Comparison of ENCODE assay signal across 2 cellular contexts in the genomic region with DNA sequence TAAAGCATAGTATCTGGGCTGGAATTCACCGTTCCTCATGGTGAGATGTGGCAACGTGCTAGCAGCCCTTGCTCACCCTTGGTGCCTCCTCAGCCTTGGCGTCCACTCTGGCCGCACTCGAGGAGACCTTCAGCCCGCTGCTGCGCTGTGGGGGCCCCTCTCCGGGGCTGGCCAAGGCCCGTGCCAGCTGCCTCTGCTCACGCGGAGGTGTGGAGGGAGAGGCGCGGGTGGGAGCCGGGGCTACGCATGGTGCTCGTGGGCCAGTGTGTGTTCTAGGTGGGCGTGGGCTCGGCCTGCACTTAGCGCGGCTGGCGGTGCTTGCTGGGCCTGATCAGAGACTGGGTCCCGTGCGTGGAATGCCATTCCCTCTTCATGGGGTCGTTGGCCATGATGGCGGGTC.
TF ChIP-seq lines count a peak whose summit lies in the region.

No MANE protein-coding gene starts in this region.

TF ChIP-seq in GM23338, 12 proteins besides CTCF, POLR2A, EP300 and RAD21:
- no peak for TF ChIP-seq NANOG (IDR thresholded peaks at IDR 0.05; ENCODE audit: borderline replicate concordance)
- TF ChIP-seq, protein P1, sequence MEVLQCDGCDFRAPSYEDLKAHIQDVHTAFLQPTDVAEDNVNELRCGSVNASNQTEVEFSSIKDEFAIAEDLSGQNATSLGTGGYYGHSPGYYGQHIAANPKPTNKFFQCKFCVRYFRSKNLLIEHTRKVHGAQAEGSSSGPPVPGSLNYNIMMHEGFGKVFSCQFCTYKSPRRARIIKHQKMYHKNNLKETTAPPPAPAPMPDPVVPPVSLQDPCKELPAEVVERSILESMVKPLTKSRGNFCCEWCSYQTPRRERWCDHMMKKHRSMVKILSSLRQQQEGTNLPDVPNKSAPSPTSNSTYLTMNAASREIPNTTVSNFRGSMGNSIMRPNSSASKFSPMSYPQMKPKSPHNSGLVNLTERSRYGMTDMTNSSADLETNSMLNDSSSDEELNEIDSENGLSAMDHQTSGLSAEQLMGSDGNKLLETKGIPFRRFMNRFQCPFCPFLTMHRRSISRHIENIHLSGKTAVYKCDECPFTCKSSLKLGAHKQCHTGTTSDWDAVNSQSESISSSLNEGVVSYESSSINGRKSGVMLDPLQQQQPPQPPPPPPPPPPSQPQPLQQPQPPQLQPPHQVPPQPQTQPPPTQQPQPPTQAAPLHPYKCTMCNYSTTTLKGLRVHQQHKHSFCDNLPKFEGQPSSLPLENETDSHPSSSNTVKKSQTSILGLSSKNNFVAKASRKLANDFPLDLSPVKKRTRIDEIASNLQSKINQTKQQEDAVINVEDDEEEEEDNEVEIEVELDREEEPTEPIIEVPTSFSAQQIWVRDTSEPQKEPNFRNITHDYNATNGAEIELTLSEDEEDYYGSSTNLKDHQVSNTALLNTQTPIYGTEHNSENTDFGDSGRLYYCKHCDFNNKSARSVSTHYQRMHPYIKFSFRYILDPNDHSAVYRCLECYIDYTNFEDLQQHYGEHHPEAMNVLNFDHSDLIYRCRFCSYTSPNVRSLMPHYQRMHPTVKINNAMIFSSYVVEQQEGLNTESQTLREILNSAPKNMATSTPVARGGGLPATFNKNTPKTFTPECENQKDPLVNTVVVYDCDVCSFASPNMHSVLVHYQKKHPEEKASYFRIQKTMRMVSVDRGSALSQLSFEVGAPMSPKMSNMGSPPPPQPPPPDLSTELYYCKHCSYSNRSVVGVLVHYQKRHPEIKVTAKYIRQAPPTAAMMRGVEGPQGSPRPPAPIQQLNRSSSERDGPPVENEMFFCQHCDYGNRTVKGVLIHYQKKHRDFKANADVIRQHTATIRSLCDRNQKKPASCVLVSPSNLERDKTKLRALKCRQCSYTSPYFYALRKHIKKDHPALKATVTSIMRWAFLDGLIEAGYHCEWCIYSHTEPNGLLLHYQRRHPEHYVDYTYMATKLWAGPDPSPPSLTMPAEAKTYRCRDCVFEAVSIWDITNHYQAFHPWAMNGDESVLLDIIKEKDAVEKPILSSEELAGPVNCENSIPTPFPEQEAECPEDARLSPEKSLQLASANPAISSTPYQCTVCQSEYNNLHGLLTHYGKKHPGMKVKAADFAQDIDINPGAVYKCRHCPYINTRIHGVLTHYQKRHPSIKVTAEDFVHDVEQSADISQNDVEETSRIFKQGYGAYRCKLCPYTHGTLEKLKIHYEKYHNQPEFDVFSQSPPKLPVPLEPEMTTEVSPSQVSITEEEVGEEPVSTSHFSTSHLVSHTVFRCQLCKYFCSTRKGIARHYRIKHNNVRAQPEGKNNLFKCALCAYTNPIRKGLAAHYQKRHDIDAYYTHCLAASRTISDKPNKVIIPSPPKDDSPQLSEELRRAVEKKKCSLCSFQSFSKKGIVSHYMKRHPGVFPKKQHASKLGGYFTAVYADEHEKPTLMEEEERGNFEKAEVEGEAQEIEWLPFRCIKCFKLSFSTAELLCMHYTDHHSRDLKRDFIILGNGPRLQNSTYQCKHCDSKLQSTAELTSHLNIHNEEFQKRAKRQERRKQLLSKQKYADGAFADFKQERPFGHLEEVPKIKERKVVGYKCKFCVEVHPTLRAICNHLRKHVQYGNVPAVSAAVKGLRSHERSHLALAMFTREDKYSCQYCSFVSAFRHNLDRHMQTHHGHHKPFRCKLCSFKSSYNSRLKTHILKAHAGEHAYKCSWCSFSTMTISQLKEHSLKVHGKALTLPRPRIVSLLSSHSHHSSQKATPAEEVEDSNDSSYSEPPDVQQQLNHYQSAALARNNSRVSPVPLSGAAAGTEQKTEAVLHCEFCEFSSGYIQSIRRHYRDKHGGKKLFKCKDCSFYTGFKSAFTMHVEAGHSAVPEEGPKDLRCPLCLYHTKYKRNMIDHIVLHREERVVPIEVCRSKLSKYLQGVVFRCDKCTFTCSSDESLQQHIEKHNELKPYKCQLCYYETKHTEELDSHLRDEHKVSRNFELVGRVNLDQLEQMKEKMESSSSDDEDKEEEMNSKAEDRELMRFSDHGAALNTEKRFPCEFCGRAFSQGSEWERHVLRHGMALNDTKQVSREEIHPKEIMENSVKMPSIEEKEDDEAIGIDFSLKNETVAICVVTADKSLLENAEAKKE (CRISPR knock-in tag; IDR thresholded peaks at IDR 0.05): no peak

TF ChIP-seq in H1, 55 proteins besides CTCF, POLR2A, EP300 and RAD21:
- TF ChIP-seq SP1 (IDR thresholded peaks at IDR 0.05; ENCODE audit: low read depth, low read length) (no peak), EZH2 (IDR thresholded peaks at IDR 0.05; ENCODE audit: low read depth, low read length, severe bottlenecking) (no peak), BCL11A (IDR thresholded peaks at IDR 0.05; ENCODE audit: low read depth in 2 of 2, low read length in 2 of 2) (no peak), TAF1 (IDR thresholded peaks at IDR 0.05; ENCODE audit: low read depth, low read length) (no peak), KDM4A (IDR thresholded peaks at IDR 0.05; ENCODE audit: low read depth, low read length, severe bottlenecking) (no peak), SP4 (IDR thresholded peaks at IDR 0.05; ENCODE audit: low read length) (no peak), RXRA (IDR thresholded peaks at IDR 0.05; ENCODE audit: insufficient read depth, low read depth, low read length) (no peak), CHD1 (IDR thresholded peaks at IDR 0.05; ENCODE audit: low read depth, low read length) (no peak), SRF (IDR thresholded peaks at IDR 0.05; ENCODE audit: low read depth, low read length) (no peak), SUZ12 (IDR thresholded peaks at IDR 0.05; ENCODE audit: low read length) (no peak), HDAC2 (IDR thresholded peaks at IDR 0.05; ENCODE audit: borderline replicate concordance in 1 of 2, low read depth in 2 of 2, low read length in 2 of 2) (no peak), CREB1 (IDR thresholded peaks at IDR 0.05) (no peak), EGR1 (IDR thresholded peaks at IDR 0.05; ENCODE audit: borderline replicate concordance, low read depth, low read length) (no peak), SIX5 (IDR thresholded peaks at IDR 0.05; ENCODE audit: low read depth, low read length) (no peak), TEAD4 (IDR thresholded peaks at IDR 0.05; ENCODE audit: low read depth, low read length) (no peak), YY1 (IDR thresholded peaks at IDR 0.05; ENCODE audit: low read depth, low read length) (no peak)
